Comparison of ENCODE assay signal across 10 cellular contexts in genomic region chr20:63574829-63575720, GRCh38. TPM values are rescaled to one million over a fixed set of nuclear protein-coding genes. Genes with fewer than 3 reads are reported as not detected.
DNase-seq lines count a peak whose midpoint lies in the region; ATAC-seq, FAIRE-seq and TF ChIP-seq lines count a peak whose summit lies in the region.
"Had no signal": no experiment of that assay in that cellular context is flagged by ENCODE, and none has a peak within 500 bp of the region (broad histone marks: within the 10 kb centered on the region; RNA-seq: fewer than 3 reads in every experiment).

No MANE protein-coding gene starts in this region.

- RAD21 ChIA-PET in HCT116 (lab: Charles Lee; ENCODE audit: low non-redundant PET in 1 of 2, low total read pairs in 2 of 2, uncharacterized antibody in 2 of 2, unreplicated experiment in 2 of 2): interaction anchor here in 1 of 2 experiments (0.6 kb wide), 1 partner anchor 67 kb away, joined by 3 read pairs; no protein-coding TSS in a partner anchor

- no peak for FAIRE-seq in GM19239 (lab: Jason Lieb, UNC)

- H3K9ac ChIP-seq in HCT116 (ENCODE audit: low read length): peak overlapping the region; percentile 61
- H3K9ac ChIP-seq in adipocyte (ENCODE audit: low read length): no peak overlapping the region

- no TSS peak for BruUV-seq in HCT116 (replicated peaks; lab: Mats Ljungman, UMichigan)

- no peak overlapping the region for H2AFZ ChIP-seq in HCT116 (ENCODE audit: low read depth, low read length, poor library complexity, severe bottlenecking)

- peaks cover 0 to 7% (median 4%) of the 10 kb centered on the region in 7 donors for H3K4me1 Mint-ChIP-seq in naive thymus-derived CD4-positive, alpha-beta T cell

- no peaks in the 10 kb centered on the region for H3K36me3 Mint-ChIP-seq in naive thymus-derived CD4-positive, alpha-beta T cell

- H3K79me2 ChIP-seq in HCT116 (ENCODE audit: insufficient read depth, low read length): peaks cover 4% of the 10 kb centered on the region; the same call in 1 of the 2 replicates

- TF ChIP-seq CTCF in HCT116 (IDR thresholded peaks at IDR 0.05 in 2 of 3, conservative IDR thresholded peaks at IDR 0.05 in 1 of 3; ENCODE audit: borderline replicate concordance in 1 of 3, insufficient read depth in 1 of 3, low read depth in 2 of 3, low read length in 2 of 3): no peak

- no peaks in the 10 kb centered on the region for H4K20me1 ChIP-seq in HCT116 (ENCODE audit: insufficient read depth)

- peaks cover 0 to 30% (median 0%) of the 10 kb centered on the region in 5 donors for H3K27me3 Mint-ChIP-seq in naive thymus-derived CD4-positive, alpha-beta T cell

- H3K27ac Mint-ChIP-seq in naive thymus-derived CD4-positive, alpha-beta T cell: peak overlapping the region in 2 of 9 donors; percentile 21 to 58

- H3K36me3 ChIP-seq in HCT116 (ENCODE audit: control insufficient read depth in 1 of 2, insufficient read depth in 2 of 2, low read length in 2 of 2): no peaks in the 10 kb centered on the region
- no peaks in the 10 kb centered on the region for H3K36me3 ChIP-seq in adipocyte (ENCODE audit: control insufficient read depth, insufficient read depth, low read length, severe bottlenecking)
- H3K36me3 ChIP-seq in naive thymus-derived CD4-positive, alpha-beta T cell (ENCODE audit: control insufficient read depth in 2 of 3, insufficient read depth in 3 of 3, low read length in 3 of 3): peaks cover 0 to 12% (median 0%) of the 10 kb centered on the region in 3 experiments
- H3K36me3 ChIP-seq: gastrocnemius medialis, ovary had no signal

- ATAC-seq in HCT116 (no peak), HG03457 (IDR thresholded peaks at IDR 0.05; ENCODE audit: unreplicated experiment) (no peak), GM18873 (IDR thresholded peaks at IDR 0.05; ENCODE audit: low FRiP score, unreplicated experiment) (no peak)
- ATAC-seq in naive thymus-derived CD4-positive, alpha-beta T cell: no peak

- no peak for TF ChIP-seq RAD21 in HCT116 (IDR thresholded peaks at IDR 0.05; ENCODE audit: low read depth)

- intact Hi-C loops in HCT116 (cut with micrococcal nuclease): loop anchor here (10.0 kb wide), 1 partner anchor 50 kb away; the partner anchor contains the start of gene GMEB2
- intact Hi-C loops in naive thymus-derived CD4-positive, alpha-beta T cell (cut with micrococcal nuclease): loop anchor here in 1 of 2 donors (1.0 kb wide), 1 partner anchor 52 kb away; the partner anchor contains the start of gene GMEB2

- H3K9me3 ChIP-seq in HCT116 (ENCODE audit: control insufficient read depth in 1 of 2, insufficient read depth in 1 of 2, low read depth in 1 of 2, low read length in 2 of 2) (no peaks in the 10 kb centered on the region), adipocyte (ENCODE audit: control insufficient read depth, low read length) (no peaks in the 10 kb centered on the region)
- H3K9me3 ChIP-seq in naive thymus-derived CD4-positive, alpha-beta T cell (ENCODE audit: control insufficient read depth in 2 of 3, low read length in 3 of 3): no peaks in the 10 kb centered on the region
- H3K9me3 ChIP-seq: gastrocnemius medialis, ovary had no signal

- CTCF ChIA-PET in HCT116 (lab: Charles Lee): interaction anchor here (3.0 kb wide), 1 partner anchor 37 kb away, joined by 24 read pairs; the partner anchor contains the start of gene PTK6
- CTCF ChIA-PET in naive thymus-derived CD4-positive, alpha-beta T cell (lab: Charles Lee): no interaction called here

- peak overlapping the region; percentile 44; the same call in 1 of the 2 replicates for H3K27ac ChIP-seq in HCT116 (ENCODE audit: low read depth, low read length)
- no peak overlapping the region for H3K27ac ChIP-seq in naive thymus-derived CD4-positive, alpha-beta T cell (ENCODE audit: low read depth, low read length)

- H3K4me3 ChIP-seq in HCT116 (replicated peaks in 1 of 2; ENCODE audit: low read depth in 1 of 2, low read length in 2 of 2): peak overlapping the region; percentile 60 to 83
- no peak overlapping the region for H3K4me3 ChIP-seq in adipocyte (ENCODE audit: low read length)
- peak overlapping the region; percentile 35 for H3K4me3 ChIP-seq in naive thymus-derived CD4-positive, alpha-beta T cell (ENCODE audit: low read length)

- no peak for TF ChIP-seq POLR2A in HCT116 (IDR thresholded peaks at IDR 0.05; ENCODE audit: borderline replicate concordance, extremely low read depth, insufficient read depth, insufficient read length)

- H3K4me1 ChIP-seq in HCT116 (ENCODE audit: control insufficient read depth in 1 of 2, insufficient read depth in 2 of 2, low read length in 2 of 2): peaks cover 12 to 27% of the 10 kb centered on the region in 2 experiments
- H3K4me1 ChIP-seq in adipocyte (ENCODE audit: control insufficient read depth, insufficient read depth, low read length): peaks cover 26% of the 10 kb centered on the region
- peaks cover 7 to 13% of the 10 kb centered on the region in 2 donors for H3K4me1 ChIP-seq in naive thymus-derived CD4-positive, alpha-beta T cell (ENCODE audit: control insufficient read depth in 2 of 2, insufficient read depth in 2 of 2, low read length in 2 of 2)

- POLR2A ChIA-PET in HCT116 (lab: Charles Lee): interaction anchor here (0.9 to 1.6 kb wide), 3 partner anchors 52 to 133 kb away, joined by 3 to 4 read pairs (median 3); partner anchors contain the start of genes GMEB2 and RTEL1
- POLR2A ChIA-PET in naive thymus-derived CD4-positive, alpha-beta T cell (lab: Charles Lee): interaction anchor here (1.1 to 2.4 kb wide), 4 partner anchors 22 to 67 kb away, joined by 3 to 7 read pairs (median 5); no protein-coding TSS in a partner anchor

- peak overlapping the region; percentile 95 for H3K4me2 ChIP-seq in HCT116 (ENCODE audit: low read length)

- no peaks in the 10 kb centered on the region for H3K27me3 ChIP-seq in HCT116 (ENCODE audit: insufficient read depth, low read length)
- H3K27me3 ChIP-seq in adipocyte (replicated peaks; ENCODE audit: control insufficient read depth, insufficient read depth, low read length): peaks cover 10% of the 10 kb centered on the region
- no peaks in the 10 kb centered on the region for H3K27me3 ChIP-seq in naive thymus-derived CD4-positive, alpha-beta T cell (ENCODE audit: control insufficient read depth in 2 of 2, insufficient read depth in 2 of 2, low read length in 2 of 2)
- H3K27me3 ChIP-seq: ovary had no signal

- no peaks in the 10 kb centered on the region for H3K9me3 Mint-ChIP-seq in naive thymus-derived CD4-positive, alpha-beta T cell

- DNase-seq in AG20443 (ENCODE audit: low spot score): peak; percentile 32
- no peak for DNase-seq in HCT116 (ENCODE audit: low read depth, low spot score)
- peak; percentile 21 for DNase-seq in adipocyte (ENCODE audit: low read depth)
- no peak for DNase-seq in naive thymus-derived CD4-positive, alpha-beta T cell
- no peak for DNase-seq in superior temporal gyrus (ENCODE audit: extremely low spot score)
- DNase-seq in GM19239 (ENCODE audit: insufficient read length, low spot score): no peak

- H3K4me3 Mint-ChIP-seq in naive thymus-derived CD4-positive, alpha-beta T cell: peak overlapping the region; percentile 47 to 89 (median 68)

- no peaks in the 10 kb centered on the region for H3K9me2 ChIP-seq in HCT116 (ENCODE audit: insufficient read depth)

TF ChIP-seq in HCT116, 20 proteins besides CTCF, POLR2A, EP300 and RAD21 (continues in another document):
- TF ChIP-seq YY1 (IDR thresholded peaks at IDR 0.05; ENCODE audit: extremely low read depth, insufficient replicate concordance, low read depth, low read length): no peak
- no peak for TF ChIP-seq ELF1 (IDR thresholded peaks at IDR 0.05; ENCODE audit: borderline replicate concordance, low read depth)
- no peak for TF ChIP-seq ZBTB33 (IDR thresholded peaks at IDR 0.05; ENCODE audit: extremely low read depth, insufficient replicate concordance, low read length)

RNA-seq across cellular contexts. Expression of gene HELZ2, which starts 1.0 kb away (rescaled TPM):
- total RNA-seq in HCT116 (2021; ENCODE audit: unreplicated experiment): 44.0 TPM
- polyA plus RNA-seq in HCT116 (2012): 40.3 and 54.7 TPM in 2 replicates
- total RNA-seq in naive thymus-derived CD4-positive, alpha-beta T cell: 100 to 1,000 TPM in 1 of 5 experiments, 10 to 100 TPM in 4; 24.4 to 102 (median 42.1) TPM
- polyA plus RNA-seq in naive thymus-derived CD4-positive, alpha-beta T cell: 1 to 10 TPM; 3.8 to 5.8 TPM

RNA-seq across cellular contexts. Expression of gene FNDC11, which starts 21.1 kb away (rescaled TPM):
- 5.5 TPM for total RNA-seq in HCT116 (2021; ENCODE audit: unreplicated experiment)
- polyA plus RNA-seq in HCT116 (2012): 3.1 TPM in 2 replicates
- 1 to 10 TPM in 1 of 5 experiments, under 1 TPM in 4; 0.30 to 1.2 (median 0.32) TPM for total RNA-seq in naive thymus-derived CD4-positive, alpha-beta T cell
- polyA plus RNA-seq in naive thymus-derived CD4-positive, alpha-beta T cell: under 1 TPM; 0.22 to 0.90 TPM

RNA-seq across cellular contexts. Expression of gene SRMS, which starts 27.5 kb away (rescaled TPM):
- 3.2 TPM for total RNA-seq in HCT116 (2021; ENCODE audit: unreplicated experiment)
- polyA plus RNA-seq in HCT116 (2012): 1.8 and 2.5 TPM in 2 replicates
- under 1 TPM in 1 of 5 experiments, not detected in 4; 0.24 TPM for total RNA-seq in naive thymus-derived CD4-positive, alpha-beta T cell
- not detected for polyA plus RNA-seq in naive thymus-derived CD4-positive, alpha-beta T cell
- total RNA-seq: gastrocnemius medialis, ovary had no signal
- polyA plus RNA-seq: ovary had no signal

RNA-seq across cellular contexts. Expression of gene PTK6, which starts 37.9 kb away (rescaled TPM):
- 6.7 TPM for total RNA-seq in HCT116 (2021; ENCODE audit: unreplicated experiment)
- polyA plus RNA-seq in HCT116 (2012): 7.2 and 8.0 TPM in 2 replicates
- under 1 TPM in 4 of 5 experiments, not detected in 1; 0.19 to 0.96 (median 0.62) TPM for total RNA-seq in naive thymus-derived CD4-positive, alpha-beta T cell
- polyA plus RNA-seq in naive thymus-derived CD4-positive, alpha-beta T cell: under 1 TPM; 0.07 to 0.38 TPM

RNA-seq across cellular contexts. Expression of gene GMEB2, which starts 51.8 kb away (rescaled TPM):
- total RNA-seq in HCT116 (2021; ENCODE audit: unreplicated experiment): 13.9 TPM
- polyA plus RNA-seq in HCT116 (2012): 10.0 and 10.2 TPM in 2 replicates
- 10 to 100 TPM; 17.4 to 30.2 (median 24.6) TPM for total RNA-seq in naive thymus-derived CD4-positive, alpha-beta T cell
- 10 to 100 TPM; 11.0 to 21.9 TPM for polyA plus RNA-seq in naive thymus-derived CD4-positive, alpha-beta T cell

Comparison
In these comparisons a context has a peak if more than half of its experiments do, and no peak if none do; other contexts are left out.
1. DNase-seq: peak in AG20443 (single experiment) and adipocyte (single experiment); none in HCT116 (single experiment), naive thymus-derived CD4-positive, alpha-beta T cell (0 of 9), superior temporal gyrus (single experiment) and GM19239 (single experiment).